Comparison of ENCODE assay signal across 1 cellular context in the genomic region with DNA sequence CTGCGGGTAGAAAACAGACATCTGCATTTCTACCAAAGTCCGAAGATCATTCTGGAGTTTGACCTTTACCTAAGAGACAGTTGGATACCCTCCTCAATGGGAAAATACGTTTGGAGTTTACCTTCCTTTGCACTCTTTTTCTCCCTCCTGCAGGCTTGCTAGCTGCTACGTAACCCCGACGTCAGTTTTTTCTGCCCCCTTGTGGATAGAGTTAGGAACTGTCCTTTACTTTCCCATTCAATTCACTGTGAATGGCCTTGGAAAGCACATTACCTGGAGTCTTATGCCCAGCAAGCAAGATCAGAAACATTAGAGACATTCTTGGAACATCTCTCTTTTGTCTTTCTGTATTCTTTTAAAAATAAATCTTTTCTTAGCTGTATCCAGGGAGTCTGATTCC.
TF ChIP-seq lines count a peak whose summit lies in the region.

No MANE protein-coding gene starts in this region.

TF ChIP-seq in IMR-90, 13 proteins besides CTCF, POLR2A, EP300 and RAD21:
- TF ChIP-seq MXI1 (IDR thresholded peaks at IDR 0.05; ENCODE audit: borderline replicate concordance, low read depth, low read length): no peak
- TF ChIP-seq CHD1 (IDR thresholded peaks at IDR 0.05; ENCODE audit: low read depth, low read length): no peak
- TF ChIP-seq, protein P1, sequence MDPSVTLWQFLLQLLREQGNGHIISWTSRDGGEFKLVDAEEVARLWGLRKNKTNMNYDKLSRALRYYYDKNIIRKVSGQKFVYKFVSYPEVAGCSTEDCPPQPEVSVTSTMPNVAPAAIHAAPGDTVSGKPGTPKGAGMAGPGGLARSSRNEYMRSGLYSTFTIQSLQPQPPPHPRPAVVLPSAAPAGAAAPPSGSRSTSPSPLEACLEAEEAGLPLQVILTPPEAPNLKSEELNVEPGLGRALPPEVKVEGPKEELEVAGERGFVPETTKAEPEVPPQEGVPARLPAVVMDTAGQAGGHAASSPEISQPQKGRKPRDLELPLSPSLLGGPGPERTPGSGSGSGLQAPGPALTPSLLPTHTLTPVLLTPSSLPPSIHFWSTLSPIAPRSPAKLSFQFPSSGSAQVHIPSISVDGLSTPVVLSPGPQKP (IDR thresholded peaks at IDR 0.05; ENCODE audit: borderline replicate concordance, low read depth, low read length): no peak
- no peak for TF ChIP-seq SMC3 (IDR thresholded peaks at IDR 0.05; ENCODE audit: low read depth, low read length)
- no peak for TF ChIP-seq NFE2L2 (IDR thresholded peaks at IDR 0.05; ENCODE audit: low read depth, low read length)
- TF ChIP-seq RFX5 (IDR thresholded peaks at IDR 0.05; ENCODE audit: low read depth, low read length): no peak
- TF ChIP-seq BHLHE40 (IDR thresholded peaks at IDR 0.05; ENCODE audit: low read depth, low read length): no peak
